In the genomic region with DNA sequence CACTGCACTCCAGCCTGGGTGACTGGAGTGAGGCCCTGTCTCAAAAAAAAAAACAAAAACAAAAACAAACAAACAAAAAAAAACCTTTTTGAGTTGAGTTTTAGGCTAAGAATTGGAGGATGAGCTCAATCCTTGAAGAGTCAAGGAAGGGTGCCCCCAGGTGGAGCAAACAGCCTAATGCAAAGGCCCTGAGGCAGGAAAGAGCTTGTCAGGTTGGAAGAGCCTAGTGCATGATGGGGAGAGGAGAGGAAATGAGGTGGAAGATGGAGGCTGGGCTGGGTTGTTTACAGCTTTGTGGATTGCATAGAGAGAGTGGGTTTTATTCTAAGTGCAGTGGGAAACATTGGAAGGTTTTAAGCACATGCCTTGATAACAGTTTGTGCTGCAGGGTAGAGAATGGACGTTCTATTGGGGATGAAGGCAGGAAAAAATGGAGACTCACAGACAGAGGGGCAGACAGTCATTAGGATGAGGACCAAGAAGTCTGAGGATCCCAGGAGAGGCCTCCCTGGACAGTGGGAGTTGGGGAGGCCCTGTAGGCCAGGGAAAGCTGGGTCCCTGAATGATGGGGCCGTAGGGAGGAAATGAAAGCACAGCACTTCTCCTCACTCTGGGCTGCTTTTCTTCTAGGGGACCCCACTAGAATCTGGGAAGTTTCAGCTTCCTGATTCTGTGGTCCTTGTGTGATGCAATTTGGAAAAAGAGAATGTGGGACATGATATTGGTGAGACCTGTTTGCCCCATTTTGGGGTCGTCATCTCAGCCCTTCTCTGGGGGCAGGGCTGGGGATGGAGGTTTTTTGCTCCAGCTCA, we compare ENCODE assay signal across 8 cellular contexts. TPM values are rescaled to one million over a fixed set of nuclear protein-coding genes. Genes with fewer than 3 reads are reported as not detected.
A peak's percentile ranks its signal among the peaks of the same experiment; 100 is the strongest.
DNase-seq lines count a peak whose midpoint lies in the region; ATAC-seq, FAIRE-seq and TF ChIP-seq lines count a peak whose summit lies in the region.

No MANE protein-coding gene starts in this region.

- H3K36me3 Mint-ChIP-seq in CD14-positive monocyte, result peaks cover 14 to 26% of the 10 kb centered on the region in 2 donors
- peaks cover 6% of the 10 kb centered on the region for H3K36me3 Mint-ChIP-seq in T-helper 1 cell treated with Interleukin-12 subunit alpha and Interleukin-12 subunit beta and Interleukin-4 antibody, amounts not matched to agents 30 μg/mL and 1 μg/mL, for 36 hours (ENCODE audit: low read depth)
- peaks cover 0 to 6% (median 3%) of the 10 kb centered on the region in 3 donors for H3K36me3 Mint-ChIP-seq in immature natural killer cell

- peaks cover 0 to 7% (median 2%) of the 10 kb centered on the region in 7 donors for H3K9me3 Mint-ChIP-seq in CD14-positive monocyte
- H3K9me3 Mint-ChIP-seq in T-helper 1 cell treated with Interleukin-12 subunit alpha and Interleukin-12 subunit beta and Interleukin-4 antibody, amounts not matched to agents 30 μg/mL and 1 μg/mL, for 36 hours, result no peaks in the 10 kb centered on the region
- no peaks in the 10 kb centered on the region for H3K9me3 Mint-ChIP-seq in immature natural killer cell

- H3K27me3 Mint-ChIP-seq in CD14-positive monocyte (ENCODE audit: low read depth in 3 of 3) (peaks cover 24 to 34% (median 30%) of the 10 kb centered on the region in 3 donors), immature natural killer cell (ENCODE audit: low read depth in 3 of 3) (peaks cover 10 to 13% (median 11%) of the 10 kb centered on the region in 3 donors)
- peaks cover 12% of the 10 kb centered on the region for H3K27me3 Mint-ChIP-seq in T-helper 1 cell treated with Interleukin-12 subunit alpha and Interleukin-12 subunit beta and Interleukin-4 antibody, amounts not matched to agents 30 μg/mL and 1 μg/mL, for 36 hours (ENCODE audit: low read depth)

- H3K4me1 Mint-ChIP-seq in CD14-positive monocyte (peaks cover 38% of the 10 kb centered on the region), immature natural killer cell (peaks cover 23 to 28% of the 10 kb centered on the region in 2 donors)
- H3K4me1 Mint-ChIP-seq in T-helper 1 cell treated with Interleukin-12 subunit alpha and Interleukin-12 subunit beta and Interleukin-4 antibody, amounts not matched to agents 30 μg/mL and 1 μg/mL, for 36 hours (ENCODE audit: low read depth), result peaks cover 24% of the 10 kb centered on the region

- ATAC-seq in HG03460 (IDR thresholded peaks at IDR 0.05; ENCODE audit: unreplicated experiment) (no peak), GM18909 (IDR thresholded peaks at IDR 0.05; ENCODE audit: poor library complexity, unreplicated experiment) (no peak), GM19467 (IDR thresholded peaks at IDR 0.05; ENCODE audit: unreplicated experiment) (no peak)

- H3K4me3 Mint-ChIP-seq in CD14-positive monocyte (peak overlapping the region; percentile 55 to 85), immature natural killer cell (peak overlapping the region; percentile 4 to 50 (median 29))
- H3K4me3 Mint-ChIP-seq in T-helper 1 cell treated with Interleukin-12 subunit alpha and Interleukin-12 subunit beta and Interleukin-4 antibody, amounts not matched to agents 30 μg/mL and 1 μg/mL, for 36 hours, result peak overlapping the region; percentile 65

- no peak for TF ChIP-seq CTCF in CD14-positive monocyte (IDR thresholded peaks at IDR 0.05)

- H3K27ac Mint-ChIP-seq in CD14-positive monocyte (peak overlapping the region in 5 of 7 donors; percentile 13 to 58 (median 44)), immature natural killer cell (peak overlapping the region in 1 of 6 donors; percentile 12)
- peak overlapping the region; percentile 85 for H3K27ac Mint-ChIP-seq in T-helper 1 cell treated with Interleukin-12 subunit alpha and Interleukin-12 subunit beta and Interleukin-4 antibody, amounts not matched to agents 30 μg/mL and 1 μg/mL, for 36 hours

- intact Hi-C loops in CD14-positive monocyte (cut with micrococcal nuclease), result loop anchor here in 1 of 2 donors (5.0 kb wide), 1 partner anchor 397 kb away; no protein-coding TSS in a partner anchor

- no peak for TF ChIP-seq POLR2A in GM12891 (IDR thresholded peaks at IDR 0.05; ENCODE audit: low read depth, low read length)

- FAIRE-seq in GM12891 (lab: Jason Lieb, UNC), result no peak

- no peak for DNase-seq in CD14-positive monocyte (ENCODE audit: low spot score)
- no peak for DNase-seq in GM12891 (ENCODE audit: insufficient read length, low spot score)
- no peak for DNase-seq in immature natural killer cell
- no peak for DNase-seq in T-helper 9 cell

TF ChIP-seq in GM12891, 5 proteins besides CTCF, POLR2A, EP300 and RAD21:
- TF ChIP-seq PAX5 (IDR thresholded peaks at IDR 0.05; ENCODE audit: insufficient read depth, low read length, severe bottlenecking) (no peak), SPI1 (IDR thresholded peaks at IDR 0.05; ENCODE audit: low read depth, low read length) (peak; percentile 40; the same call in 1 of the 2 replicates)

RNA-seq across cellular contexts. Expression of gene SNX22, which starts 1.9 kb away (rescaled TPM):
- 1 to 10 TPM in 1 of 2 donors, under 1 TPM in 1; 0.80 to 1.2 TPM for polyA plus RNA-seq in CD14-positive monocyte
- 6.4 TPM for polyA plus RNA-seq in GM12891 (2012; ENCODE audit: low read depth, missing spikeins)
- 1 to 10 TPM in 2 of 3 donors, under 1 TPM in 1; 0.40 to 1.8 (median 1.3) TPM for polyA plus RNA-seq in immature natural killer cell

RNA-seq across cellular contexts. Expression of gene PPIB, which starts 13.2 kb away (rescaled TPM):
- polyA plus RNA-seq in CD14-positive monocyte, result 100 to 1,000 TPM; 520 to 532 TPM
- polyA plus RNA-seq in GM12891 (2012; ENCODE audit: low read depth, missing spikeins), result 328 TPM
- polyA plus RNA-seq in immature natural killer cell, result 100 to 1,000 TPM; 865 to 973 (median 950) TPM

RNA-seq across cellular contexts. Expression of gene SNX1, which starts 53.8 kb away (rescaled TPM):
- polyA plus RNA-seq in CD14-positive monocyte (100 to 1,000 TPM; 115 TPM), immature natural killer cell (10 to 100 TPM; 59.4 to 83.6 (median 82.2) TPM)
- 63.0 TPM for polyA plus RNA-seq in GM12891 (2012; ENCODE audit: low read depth, missing spikeins)

RNA-seq across cellular contexts. Expression of gene CIAO2A, which starts 56.0 kb away (rescaled TPM):
- 100 to 1,000 TPM; 261 to 265 TPM for polyA plus RNA-seq in CD14-positive monocyte
- 117 TPM for polyA plus RNA-seq in GM12891 (2012; ENCODE audit: low read depth, missing spikeins)
- polyA plus RNA-seq in immature natural killer cell, result 100 to 1,000 TPM in 2 of 3 donors, 10 to 100 TPM in 1; 67.1 to 168 (median 102) TPM
